Comparison of ENCODE assay signal across 1 cellular context in genomic region chr10:76150886-76151288, GRCh38.
TF ChIP-seq lines count a peak whose summit lies in the region.

No MANE protein-coding gene starts in this region.

TF ChIP-seq in HepG2, 621 proteins besides CTCF, POLR2A, EP300 and RAD21 (continued from another document and continues in another):
- TF ChIP-seq ZFYVE20 (CRISPR knock-in tag; IDR thresholded peaks at IDR 0.05; ENCODE audit: borderline replicate concordance, low read depth) (no peak), AGO2 (optimal IDR thresholded peaks at IDR 0.05; ENCODE audit: low read depth, low read length) (no peak), THAP11 (CRISPR knock-in tag; IDR thresholded peaks at IDR 0.05) (no peak), FOXA1 (IDR thresholded peaks at IDR 0.05) (no peak), FOXA1 (CRISPR knock-in tag; IDR thresholded peaks at IDR 0.05) (peak; percentile 74), ZHX1 (CRISPR knock-in tag; IDR thresholded peaks at IDR 0.05; ENCODE audit: low read depth) (no peak), BHLHE40 (IDR thresholded peaks at IDR 0.05; ENCODE audit: low read length) (no peak), HNRNPK (IDR thresholded peaks at IDR 0.05; ENCODE audit: low read depth, low read length, poor library complexity, severe bottlenecking) (no peak), SALL2 (CRISPR knock-in tag; IDR thresholded peaks at IDR 0.05) (no peak), ZNF768 (CRISPR knock-in tag; IDR thresholded peaks at IDR 0.05) (no peak), ZNF124 (CRISPR knock-in tag; IDR thresholded peaks at IDR 0.05) (no peak), ZNF552 (CRISPR knock-in tag; IDR thresholded peaks at IDR 0.05; ENCODE audit: borderline replicate concordance) (no peak), CEBPG (CRISPR knock-in tag; IDR thresholded peaks at IDR 0.05) (no peak), CCAR2 (optimal IDR thresholded peaks at IDR 0.05; ENCODE audit: low read depth, low read length) (no peak), ZSCAN12 (CRISPR knock-in tag; IDR thresholded peaks at IDR 0.05) (no peak), SP4 (CRISPR knock-in tag; IDR thresholded peaks at IDR 0.05) (no peak), NR0B2 (CRISPR knock-in tag; IDR thresholded peaks at IDR 0.05) (no peak), FOXM1 (CRISPR knock-in tag; IDR thresholded peaks at IDR 0.05) (no peak), MXD3 (CRISPR knock-in tag; IDR thresholded peaks at IDR 0.05) (no peak), ZNF644 (CRISPR knock-in tag; IDR thresholded peaks at IDR 0.05; ENCODE audit: low read depth) (no peak), ZMAT3 (CRISPR knock-in tag; conservative IDR thresholded peaks at IDR 0.05) (no peak), ZNF225 (CRISPR knock-in tag; IDR thresholded peaks at IDR 0.05) (no peak), BCL3 (CRISPR knock-in tag; IDR thresholded peaks at IDR 0.05) (no peak), SIN3B (IDR thresholded peaks at IDR 0.05; ENCODE audit: low read length) (no peak), FOXP4 (CRISPR knock-in tag; IDR thresholded peaks at IDR 0.05) (peak; percentile 89), BRCA1 (CRISPR knock-in tag; IDR thresholded peaks at IDR 0.05) (no peak), TEAD2 (CRISPR knock-in tag; IDR thresholded peaks at IDR 0.05) (no peak), ZSCAN29 (CRISPR knock-in tag; conservative IDR thresholded peaks at IDR 0.05) (no peak), ZNF414 (CRISPR knock-in tag; IDR thresholded peaks at IDR 0.05) (0 out of 2 replicates have a peak, but pooled peaks have one; percentile 31), ATF5 (CRISPR knock-in tag; IDR thresholded peaks at IDR 0.05; ENCODE audit: low read depth) (no peak), NR3C1 (CRISPR knock-in tag; IDR thresholded peaks at IDR 0.05) (no peak), HHEX (CRISPR knock-in tag; IDR thresholded peaks at IDR 0.05) (no peak), MXD1 (CRISPR knock-in tag; IDR thresholded peaks at IDR 0.05) (no peak), DMAP1 (CRISPR knock-in tag; IDR thresholded peaks at IDR 0.05) (no peak), NAIF1 (CRISPR knock-in tag; IDR thresholded peaks at IDR 0.05; ENCODE audit: borderline replicate concordance) (no peak), PITX1 (CRISPR knock-in tag; IDR thresholded peaks at IDR 0.05) (peak; percentile 50; the same call in 1 of the 2 replicates), ZNF570 (CRISPR knock-in tag; IDR thresholded peaks at IDR 0.05; ENCODE audit: borderline replicate concordance) (no peak), TP53 (CRISPR knock-in tag; conservative IDR thresholded peaks at IDR 0.05) (no peak), LBX2 (CRISPR knock-in tag; IDR thresholded peaks at IDR 0.05; ENCODE audit: borderline replicate concordance) (no peak), ZNF503 (CRISPR knock-in tag; IDR thresholded peaks at IDR 0.05) (no peak), KDM5B (CRISPR knock-in tag; IDR thresholded peaks at IDR 0.05; ENCODE audit: borderline replicate concordance) (no peak), RFXAP (CRISPR knock-in tag; IDR thresholded peaks at IDR 0.05; ENCODE audit: borderline replicate concordance) (no peak), PAWR (CRISPR knock-in tag; IDR thresholded peaks at IDR 0.05; ENCODE audit: borderline replicate concordance) (no peak), ZNF335 (CRISPR knock-in tag; IDR thresholded peaks at IDR 0.05) (no peak), ZNF292 (CRISPR knock-in tag; IDR thresholded peaks at IDR 0.05; ENCODE audit: borderline replicate concordance, low read depth) (no peak), ZFP36L1 (CRISPR knock-in tag; IDR thresholded peaks at IDR 0.05) (no peak), MTA3 (CRISPR knock-in tag; IDR thresholded peaks at IDR 0.05) (no peak), RORA (CRISPR knock-in tag; IDR thresholded peaks at IDR 0.05) (no peak), ZSCAN31 (CRISPR knock-in tag; IDR thresholded peaks at IDR 0.05; ENCODE audit: low read depth) (no peak), HOXA3 (CRISPR knock-in tag; IDR thresholded peaks at IDR 0.05) (0 out of 2 replicates have a peak, but pooled peaks have one; percentile 34), SYNCRIP (IDR thresholded peaks at IDR 0.05; ENCODE audit: insufficient read depth, low read depth, low read length) (no peak), SMARCE1 (IDR thresholded peaks at IDR 0.05; ENCODE audit: borderline replicate concordance) (no peak), NFKBIZ (CRISPR knock-in tag; IDR thresholded peaks at IDR 0.05) (no peak), TFDP2 (CRISPR knock-in tag; IDR thresholded peaks at IDR 0.05) (no peak), ZNF230 (CRISPR knock-in tag; IDR thresholded peaks at IDR 0.05) (peak; percentile 12; the same call in 1 of the 2 replicates), DNMT3B (CRISPR knock-in tag; conservative IDR thresholded peaks at IDR 0.05) (no peak), ZNF263 (CRISPR knock-in tag; IDR thresholded peaks at IDR 0.05) (no peak), DPF2 (CRISPR knock-in tag; IDR thresholded peaks at IDR 0.05; ENCODE audit: borderline replicate concordance, low read depth) (peak; percentile 64; the same call in 1 of the 2 replicates), IRF9 (CRISPR knock-in tag; IDR thresholded peaks at IDR 0.05; ENCODE audit: borderline replicate concordance) (no peak), ZFP37 (CRISPR knock-in tag; IDR thresholded peaks at IDR 0.05; ENCODE audit: borderline replicate concordance) (no peak), IKZF5 (CRISPR knock-in tag; IDR thresholded peaks at IDR 0.05) (no peak), ADNP (CRISPR knock-in tag; IDR thresholded peaks at IDR 0.05) (no peak), MAFK (conservative IDR thresholded peaks at IDR 0.05 in 1 of 2, IDR thresholded peaks at IDR 0.05 in 1 of 2; ENCODE audit: low read length in 2 of 2) (no peak)
